Comparison of ENCODE assay signal across 1 cellular context in the genomic region with DNA sequence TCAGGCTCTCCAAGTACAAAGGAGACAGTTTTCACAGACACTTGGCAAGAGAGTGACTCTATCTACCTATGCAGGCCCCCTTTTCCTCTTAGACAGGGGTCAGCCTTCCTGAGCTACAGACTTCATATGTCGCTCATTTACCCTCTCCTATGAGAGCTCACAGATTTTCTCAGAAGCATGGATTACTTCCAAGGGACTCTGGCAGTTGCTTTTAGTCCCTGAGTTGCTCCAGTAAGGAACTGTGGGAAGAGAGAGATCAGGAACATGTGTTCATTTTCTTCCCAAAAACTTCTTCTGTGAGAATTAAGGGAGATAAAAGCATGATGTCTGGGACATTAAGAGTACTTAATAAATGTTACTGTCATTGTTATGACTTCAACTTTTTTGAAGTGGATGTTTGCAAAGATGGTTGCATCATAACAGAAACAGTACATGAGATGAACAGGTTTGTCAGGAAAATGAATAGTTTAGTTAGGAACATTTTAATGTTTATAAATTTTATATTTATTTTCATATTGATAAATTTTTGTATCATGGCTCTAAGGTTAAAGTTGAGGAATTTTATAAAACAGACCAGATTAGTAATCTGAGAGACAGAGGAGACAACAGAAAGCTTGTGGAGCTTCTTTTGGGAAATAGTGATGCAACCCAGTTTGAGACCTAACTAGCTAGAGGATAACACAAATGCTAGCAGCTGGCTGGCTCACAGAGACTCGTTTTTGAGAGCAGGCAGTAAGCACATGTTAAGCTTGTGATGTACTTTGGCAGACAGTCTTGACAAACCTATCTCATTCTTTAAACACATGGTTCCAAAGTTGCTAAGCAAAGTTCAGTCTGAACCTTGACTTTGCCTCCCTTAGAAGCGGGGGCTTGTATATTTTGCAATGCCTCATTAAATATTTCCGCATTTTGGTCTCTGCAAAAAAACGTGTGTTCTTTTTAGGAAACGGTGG.
TF ChIP-seq lines count a peak whose summit lies in the region.

No MANE protein-coding gene starts in this region.

TF ChIP-seq in HepG2, 621 proteins besides CTCF, POLR2A, EP300 and RAD21 (continued from another document and continues in another):
- TF ChIP-seq, protein P1, sequence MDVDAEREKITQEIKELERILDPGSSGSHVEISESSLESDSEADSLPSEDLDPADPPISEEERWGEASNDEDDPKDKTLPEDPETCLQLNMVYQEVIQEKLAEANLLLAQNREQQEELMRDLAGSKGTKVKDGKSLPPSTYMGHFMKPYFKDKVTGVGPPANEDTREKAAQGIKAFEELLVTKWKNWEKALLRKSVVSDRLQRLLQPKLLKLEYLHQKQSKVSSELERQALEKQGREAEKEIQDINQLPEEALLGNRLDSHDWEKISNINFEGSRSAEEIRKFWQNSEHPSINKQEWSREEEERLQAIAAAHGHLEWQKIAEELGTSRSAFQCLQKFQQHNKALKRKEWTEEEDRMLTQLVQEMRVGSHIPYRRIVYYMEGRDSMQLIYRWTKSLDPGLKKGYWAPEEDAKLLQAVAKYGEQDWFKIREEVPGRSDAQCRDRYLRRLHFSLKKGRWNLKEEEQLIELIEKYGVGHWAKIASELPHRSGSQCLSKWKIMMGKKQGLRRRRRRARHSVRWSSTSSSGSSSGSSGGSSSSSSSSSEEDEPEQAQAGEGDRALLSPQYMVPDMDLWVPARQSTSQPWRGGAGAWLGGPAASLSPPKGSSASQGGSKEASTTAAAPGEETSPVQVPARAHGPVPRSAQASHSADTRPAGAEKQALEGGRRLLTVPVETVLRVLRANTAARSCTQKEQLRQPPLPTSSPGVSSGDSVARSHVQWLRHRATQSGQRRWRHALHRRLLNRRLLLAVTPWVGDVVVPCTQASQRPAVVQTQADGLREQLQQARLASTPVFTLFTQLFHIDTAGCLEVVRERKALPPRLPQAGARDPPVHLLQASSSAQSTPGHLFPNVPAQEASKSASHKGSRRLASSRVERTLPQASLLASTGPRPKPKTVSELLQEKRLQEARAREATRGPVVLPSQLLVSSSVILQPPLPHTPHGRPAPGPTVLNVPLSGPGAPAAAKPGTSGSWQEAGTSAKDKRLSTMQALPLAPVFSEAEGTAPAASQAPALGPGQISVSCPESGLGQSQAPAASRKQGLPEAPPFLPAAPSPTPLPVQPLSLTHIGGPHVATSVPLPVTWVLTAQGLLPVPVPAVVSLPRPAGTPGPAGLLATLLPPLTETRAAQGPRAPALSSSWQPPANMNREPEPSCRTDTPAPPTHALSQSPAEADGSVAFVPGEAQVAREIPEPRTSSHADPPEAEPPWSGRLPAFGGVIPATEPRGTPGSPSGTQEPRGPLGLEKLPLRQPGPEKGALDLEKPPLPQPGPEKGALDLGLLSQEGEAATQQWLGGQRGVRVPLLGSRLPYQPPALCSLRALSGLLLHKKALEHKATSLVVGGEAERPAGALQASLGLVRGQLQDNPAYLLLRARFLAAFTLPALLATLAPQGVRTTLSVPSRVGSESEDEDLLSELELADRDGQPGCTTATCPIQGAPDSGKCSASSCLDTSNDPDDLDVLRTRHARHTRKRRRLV (CRISPR knock-in tag; IDR thresholded peaks at IDR 0.05) = no peak
- TF ChIP-seq, protein P2, sequence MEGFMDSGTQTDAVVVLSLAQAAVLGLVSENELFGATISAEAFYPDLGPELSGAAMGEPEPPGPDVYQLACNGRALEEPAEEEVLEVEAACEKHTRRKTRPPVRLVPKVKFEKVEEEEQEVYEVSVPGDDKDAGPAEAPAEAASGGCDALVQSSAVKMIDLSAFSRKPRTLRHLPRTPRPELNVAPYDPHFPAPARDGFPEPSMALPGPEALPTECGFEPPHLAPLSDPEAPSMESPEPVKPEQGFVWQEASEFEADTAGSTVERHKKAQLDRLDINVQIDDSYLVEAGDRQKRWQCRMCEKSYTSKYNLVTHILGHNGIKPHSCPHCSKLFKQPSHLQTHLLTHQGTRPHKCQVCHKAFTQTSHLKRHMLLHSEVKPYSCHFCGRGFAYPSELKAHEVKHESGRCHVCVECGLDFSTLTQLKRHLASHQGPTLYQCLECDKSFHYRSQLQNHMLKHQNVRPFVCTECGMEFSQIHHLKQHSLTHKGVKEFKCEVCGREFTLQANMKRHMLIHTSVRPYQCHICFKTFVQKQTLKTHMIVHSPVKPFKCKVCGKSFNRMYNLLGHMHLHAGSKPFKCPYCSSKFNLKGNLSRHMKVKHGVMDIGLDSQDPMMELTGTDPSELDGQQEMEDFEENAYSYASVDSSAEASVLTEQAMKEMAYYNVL (CRISPR knock-in tag; IDR thresholded peaks at IDR 0.05; ENCODE audit: borderline replicate concordance) = peak; percentile 90
- TF ChIP-seq CENPT (CRISPR knock-in tag; IDR thresholded peaks at IDR 0.05; ENCODE audit: low read depth) (no peak), TCF12 (IDR thresholded peaks at IDR 0.05) (no peak), TCF12 (CRISPR knock-in tag; IDR thresholded peaks at IDR 0.05) (peak; percentile 78; the same call in 1 of the 2 replicates), NFIC (IDR thresholded peaks at IDR 0.05; ENCODE audit: low read length) (peak; percentile 82), SCMH1 (CRISPR knock-in tag; IDR thresholded peaks at IDR 0.05; ENCODE audit: borderline replicate concordance) (no peak), ZNF670 (CRISPR knock-in tag; IDR thresholded peaks at IDR 0.05; ENCODE audit: borderline replicate concordance) (no peak), ZNF12 (CRISPR knock-in tag; IDR thresholded peaks at IDR 0.05) (peak; percentile 75; the same call in 1 of the 2 replicates), ZNF232 (CRISPR knock-in tag; IDR thresholded peaks at IDR 0.05; ENCODE audit: borderline replicate concordance) (peak; percentile 90), ZNF720 (CRISPR knock-in tag; IDR thresholded peaks at IDR 0.05) (no peak), NFATC3 (CRISPR knock-in tag; IDR thresholded peaks at IDR 0.05) (0 out of 2 replicates have a peak, but pooled peaks have one; percentile 33), SAFB2 (CRISPR knock-in tag; IDR thresholded peaks at IDR 0.05; ENCODE audit: borderline replicate concordance, low read depth) (no peak), ZNF570 (CRISPR knock-in tag; IDR thresholded peaks at IDR 0.05; ENCODE audit: borderline replicate concordance) (no peak), NR2F6 (IDR thresholded peaks at IDR 0.05) (peak; percentile 78), NR2F6 (CRISPR knock-in tag; IDR thresholded peaks at IDR 0.05) (peak; percentile 88), KLF12 (CRISPR knock-in tag; IDR thresholded peaks at IDR 0.05; ENCODE audit: borderline replicate concordance) (no peak), ZNF274 (CRISPR knock-in tag; IDR thresholded peaks at IDR 0.05) (no peak; the same call in 1 of the 2 replicates), KDM5A (IDR thresholded peaks at IDR 0.05; ENCODE audit: borderline replicate concordance, low read length) (no peak; the same call in 1 of the 2 replicates), SNRNP70 (IDR thresholded peaks at IDR 0.05; ENCODE audit: low read depth, low read length) (no peak), NFKBIZ (CRISPR knock-in tag; IDR thresholded peaks at IDR 0.05) (peak; percentile 89), GFI1 (CRISPR knock-in tag; IDR thresholded peaks at IDR 0.05; ENCODE audit: borderline replicate concordance) (peak; percentile 69; the same call in 1 of the 2 replicates), ZNF616 (CRISPR knock-in tag; IDR thresholded peaks at IDR 0.05; ENCODE audit: low read depth) (no peak), ZNF260 (CRISPR knock-in tag; IDR thresholded peaks at IDR 0.05; ENCODE audit: borderline replicate concordance, low read depth) (no peak), ZBTB42 (CRISPR knock-in tag; IDR thresholded peaks at IDR 0.05) (no peak), FOXA1 (IDR thresholded peaks at IDR 0.05) (no peak), FOXA1 (CRISPR knock-in tag; IDR thresholded peaks at IDR 0.05) (peak; percentile 66), ZNF431 (CRISPR knock-in tag; IDR thresholded peaks at IDR 0.05; ENCODE audit: borderline replicate concordance, low read depth) (peak; percentile 95), DPF2 (CRISPR knock-in tag; IDR thresholded peaks at IDR 0.05; ENCODE audit: borderline replicate concordance, low read depth) (peak; percentile 77), ZKSCAN8 (CRISPR knock-in tag; IDR thresholded peaks at IDR 0.05; ENCODE audit: borderline replicate concordance) (0 out of 2 replicates have a peak, but pooled peaks have one; percentile 52), FOXO1 (CRISPR knock-in tag; IDR thresholded peaks at IDR 0.05) (peak; percentile 92)
- TF ChIP-seq, protein P3, sequence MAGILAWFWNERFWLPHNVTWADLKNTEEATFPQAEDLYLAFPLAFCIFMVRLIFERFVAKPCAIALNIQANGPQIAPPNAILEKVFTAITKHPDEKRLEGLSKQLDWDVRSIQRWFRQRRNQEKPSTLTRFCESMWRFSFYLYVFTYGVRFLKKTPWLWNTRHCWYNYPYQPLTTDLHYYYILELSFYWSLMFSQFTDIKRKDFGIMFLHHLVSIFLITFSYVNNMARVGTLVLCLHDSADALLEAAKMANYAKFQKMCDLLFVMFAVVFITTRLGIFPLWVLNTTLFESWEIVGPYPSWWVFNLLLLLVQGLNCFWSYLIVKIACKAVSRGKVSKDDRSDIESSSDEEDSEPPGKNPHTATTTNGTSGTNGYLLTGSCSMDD (CRISPR knock-in tag; IDR thresholded peaks at IDR 0.05) = no peak
- TF ChIP-seq, protein P4, sequence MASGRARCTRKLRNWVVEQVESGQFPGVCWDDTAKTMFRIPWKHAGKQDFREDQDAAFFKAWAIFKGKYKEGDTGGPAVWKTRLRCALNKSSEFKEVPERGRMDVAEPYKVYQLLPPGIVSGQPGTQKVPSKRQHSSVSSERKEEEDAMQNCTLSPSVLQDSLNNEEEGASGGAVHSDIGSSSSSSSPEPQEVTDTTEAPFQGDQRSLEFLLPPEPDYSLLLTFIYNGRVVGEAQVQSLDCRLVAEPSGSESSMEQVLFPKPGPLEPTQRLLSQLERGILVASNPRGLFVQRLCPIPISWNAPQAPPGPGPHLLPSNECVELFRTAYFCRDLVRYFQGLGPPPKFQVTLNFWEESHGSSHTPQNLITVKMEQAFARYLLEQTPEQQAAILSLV (CRISPR knock-in tag; IDR thresholded peaks at IDR 0.05; ENCODE audit: borderline replicate concordance) = no peak; the same call in 1 of the 2 replicates
- TF ChIP-seq, protein P5, sequence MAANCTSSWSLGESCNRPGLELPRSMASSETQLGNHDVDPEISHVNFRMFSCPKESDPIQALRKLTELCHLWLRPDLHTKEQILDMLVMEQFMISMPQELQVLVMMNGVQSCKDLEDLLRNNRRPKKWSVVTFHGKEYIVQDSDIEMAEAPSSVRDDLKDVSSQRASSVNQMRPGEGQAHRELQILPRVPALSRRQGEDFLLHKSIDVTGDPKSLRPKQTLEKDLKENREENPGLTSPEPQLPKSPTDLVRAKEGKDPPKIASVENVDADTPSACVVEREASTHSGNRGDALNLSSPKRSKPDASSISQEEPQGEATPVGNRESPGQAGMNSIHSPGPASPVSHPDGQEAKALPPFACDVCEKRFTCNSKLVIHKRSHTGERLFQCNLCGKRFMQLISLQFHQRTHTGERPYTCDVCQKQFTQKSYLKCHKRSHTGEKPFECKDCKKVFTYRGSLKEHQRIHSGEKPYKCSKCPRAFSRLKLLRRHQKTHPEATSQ (CRISPR knock-in tag; IDR thresholded peaks at IDR 0.05; ENCODE audit: borderline replicate concordance) = peak; percentile 76; the same call in 1 of the 2 replicates
- TF ChIP-seq, protein P6, sequence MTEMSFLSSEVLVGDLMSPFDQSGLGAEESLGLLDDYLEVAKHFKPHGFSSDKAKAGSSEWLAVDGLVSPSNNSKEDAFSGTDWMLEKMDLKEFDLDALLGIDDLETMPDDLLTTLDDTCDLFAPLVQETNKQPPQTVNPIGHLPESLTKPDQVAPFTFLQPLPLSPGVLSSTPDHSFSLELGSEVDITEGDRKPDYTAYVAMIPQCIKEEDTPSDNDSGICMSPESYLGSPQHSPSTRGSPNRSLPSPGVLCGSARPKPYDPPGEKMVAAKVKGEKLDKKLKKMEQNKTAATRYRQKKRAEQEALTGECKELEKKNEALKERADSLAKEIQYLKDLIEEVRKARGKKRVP (CRISPR knock-in tag; IDR thresholded peaks at IDR 0.05) = peak in 1 of 2 experiments; percentile 96; a peak in 2 of 4 replicates
- TF ChIP-seq, protein P7, sequence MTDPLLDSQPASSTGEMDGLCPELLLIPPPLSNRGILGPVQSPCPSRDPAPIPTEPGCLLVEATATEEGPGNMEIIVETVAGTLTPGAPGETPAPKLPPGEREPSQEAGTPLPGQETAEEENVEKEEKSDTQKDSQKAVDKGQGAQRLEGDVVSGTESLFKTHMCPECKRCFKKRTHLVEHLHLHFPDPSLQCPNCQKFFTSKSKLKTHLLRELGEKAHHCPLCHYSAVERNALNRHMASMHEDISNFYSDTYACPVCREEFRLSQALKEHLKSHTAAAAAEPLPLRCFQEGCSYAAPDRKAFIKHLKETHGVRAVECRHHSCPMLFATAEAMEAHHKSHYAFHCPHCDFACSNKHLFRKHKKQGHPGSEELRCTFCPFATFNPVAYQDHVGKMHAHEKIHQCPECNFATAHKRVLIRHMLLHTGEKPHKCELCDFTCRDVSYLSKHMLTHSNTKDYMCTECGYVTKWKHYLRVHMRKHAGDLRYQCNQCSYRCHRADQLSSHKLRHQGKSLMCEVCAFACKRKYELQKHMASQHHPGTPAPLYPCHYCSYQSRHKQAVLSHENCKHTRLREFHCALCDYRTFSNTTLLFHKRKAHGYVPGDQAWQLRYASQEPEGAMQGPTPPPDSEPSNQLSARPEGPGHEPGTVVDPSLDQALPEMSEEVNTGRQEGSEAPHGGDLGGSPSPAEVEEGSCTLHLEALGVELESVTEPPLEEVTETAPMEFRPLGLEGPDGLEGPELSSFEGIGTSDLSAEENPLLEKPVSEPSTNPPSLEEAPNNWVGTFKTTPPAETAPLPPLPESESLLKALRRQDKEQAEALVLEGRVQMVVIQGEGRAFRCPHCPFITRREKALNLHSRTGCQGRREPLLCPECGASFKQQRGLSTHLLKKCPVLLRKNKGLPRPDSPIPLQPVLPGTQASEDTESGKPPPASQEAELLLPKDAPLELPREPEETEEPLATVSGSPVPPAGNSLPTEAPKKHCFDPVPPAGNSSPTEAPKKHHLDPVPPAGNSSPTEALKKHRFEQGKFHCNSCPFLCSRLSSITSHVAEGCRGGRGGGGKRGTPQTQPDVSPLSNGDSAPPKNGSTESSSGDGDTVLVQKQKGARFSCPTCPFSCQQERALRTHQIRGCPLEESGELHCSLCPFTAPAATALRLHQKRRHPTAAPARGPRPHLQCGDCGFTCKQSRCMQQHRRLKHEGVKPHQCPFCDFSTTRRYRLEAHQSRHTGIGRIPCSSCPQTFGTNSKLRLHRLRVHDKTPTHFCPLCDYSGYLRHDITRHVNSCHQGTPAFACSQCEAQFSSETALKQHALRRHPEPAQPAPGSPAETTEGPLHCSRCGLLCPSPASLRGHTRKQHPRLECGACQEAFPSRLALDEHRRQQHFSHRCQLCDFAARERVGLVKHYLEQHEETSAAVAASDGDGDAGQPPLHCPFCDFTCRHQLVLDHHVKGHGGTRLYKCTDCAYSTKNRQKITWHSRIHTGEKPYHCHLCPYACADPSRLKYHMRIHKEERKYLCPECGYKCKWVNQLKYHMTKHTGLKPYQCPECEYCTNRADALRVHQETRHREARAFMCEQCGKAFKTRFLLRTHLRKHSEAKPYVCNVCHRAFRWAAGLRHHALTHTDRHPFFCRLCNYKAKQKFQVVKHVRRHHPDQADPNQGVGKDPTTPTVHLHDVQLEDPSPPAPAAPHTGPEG (CRISPR knock-in tag; IDR thresholded peaks at IDR 0.05) = no peak; the same call in 1 of the 2 replicates
- TF ChIP-seq, protein P8, sequence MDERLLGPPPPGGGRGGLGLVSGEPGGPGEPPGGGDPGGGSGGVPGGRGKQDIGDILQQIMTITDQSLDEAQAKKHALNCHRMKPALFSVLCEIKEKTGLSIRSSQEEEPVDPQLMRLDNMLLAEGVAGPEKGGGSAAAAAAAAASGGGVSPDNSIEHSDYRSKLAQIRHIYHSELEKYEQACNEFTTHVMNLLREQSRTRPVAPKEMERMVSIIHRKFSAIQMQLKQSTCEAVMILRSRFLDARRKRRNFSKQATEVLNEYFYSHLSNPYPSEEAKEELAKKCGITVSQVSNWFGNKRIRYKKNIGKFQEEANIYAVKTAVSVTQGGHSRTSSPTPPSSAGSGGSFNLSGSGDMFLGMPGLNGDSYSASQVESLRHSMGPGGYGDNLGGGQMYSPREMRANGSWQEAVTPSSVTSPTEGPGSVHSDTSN (CRISPR knock-in tag; IDR thresholded peaks at IDR 0.05) = no peak; the same call in 1 of the 2 replicates
